ENCODE assay signal across 10 cellular contexts in the genomic region with DNA sequence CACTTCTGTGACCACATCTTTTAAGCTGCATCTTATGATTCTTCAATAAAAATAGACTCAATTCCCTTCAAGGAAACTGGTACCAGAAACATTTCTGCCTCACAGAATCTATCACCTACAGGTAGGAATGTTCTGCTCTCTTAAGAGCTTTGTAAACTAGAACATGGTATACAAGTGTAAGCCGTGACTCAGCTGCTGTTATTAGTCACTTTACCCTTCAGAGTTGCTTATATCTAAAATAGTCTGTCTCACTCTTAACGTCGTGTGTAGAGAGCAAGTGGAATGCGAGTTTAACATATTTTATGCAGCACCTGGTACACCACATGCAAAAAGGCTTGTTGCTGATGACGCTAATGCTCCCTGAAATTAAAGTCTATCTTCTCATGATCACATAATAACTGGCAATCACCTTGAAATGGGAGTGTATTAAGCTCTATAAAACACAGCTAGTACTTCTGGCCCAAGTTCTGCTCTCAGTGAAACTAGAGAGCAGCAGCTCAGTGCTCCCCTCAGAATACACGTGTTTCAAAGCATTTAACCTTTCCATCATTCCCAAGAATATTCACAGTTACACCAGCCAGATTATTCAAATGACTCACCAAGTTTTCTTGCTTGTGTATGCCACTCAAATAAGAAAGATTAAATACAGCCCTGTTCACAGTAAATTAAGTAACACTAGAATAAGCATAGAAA.
DNase-seq lines count a peak whose midpoint lies in the region; ATAC-seq and TF ChIP-seq lines count a peak whose summit lies in the region.
"Had no signal": no experiment of that assay in that cellular context is flagged by ENCODE, and none has a peak within 500 bp of the region (broad histone marks: within the 10 kb centered on the region; RNA-seq: fewer than 3 reads in every experiment).

No MANE protein-coding gene starts in this region.

- H3K27ac Mint-ChIP-seq in activated T-helper 17 cell treated with anti-CD3 and anti-CD28 coated beads, Interleukin-2, amount 50 U/mL, for 72 hours, result peak overlapping the region; percentile 34
- no peak overlapping the region for H3K27ac Mint-ChIP-seq in activated T-helper 1 cell treated with anti-CD3 and anti-CD28 coated beads, Interleukin-12 subunit alpha, Interleukin-12 subunit beta, Interleukin-2, Interleukin-4 antibody, amounts not matched to agents 30 ng/mL and 10 ng/mL and 1 ng/mL, durations not matched to agents 14 hours and 24 hours and 36 hours
- H3K27ac Mint-ChIP-seq in CD4-positive, alpha-beta memory T cell, result no peak overlapping the region
- H3K27ac Mint-ChIP-seq: naive thymus-derived CD4-positive, alpha-beta T cell had no signal

- peaks cover 16% of the 10 kb centered on the region for H3K4me1 Mint-ChIP-seq in activated T-helper 17 cell treated with anti-CD3 and anti-CD28 coated beads, Interleukin-2, amount 50 U/mL, for 72 hours
- no peaks in the 10 kb centered on the region for H3K4me1 Mint-ChIP-seq in activated T-helper 1 cell treated with anti-CD3 and anti-CD28 coated beads, Interleukin-12 subunit alpha, Interleukin-12 subunit beta, Interleukin-2, Interleukin-4 antibody, amounts not matched to agents 30 ng/mL and 10 ng/mL and 1 ng/mL, durations not matched to agents 14 hours and 24 hours and 36 hours (ENCODE audit: low read depth)
- H3K4me1 Mint-ChIP-seq in CD4-positive, alpha-beta memory T cell, result no peaks in the 10 kb centered on the region

- DNase-seq in AG04450 (ENCODE audit: low read depth, low spot score) (peak; percentile 91), H4 (ENCODE audit: low spot score) (peak; percentile 65), kidney epithelial cell (ENCODE audit: low read depth) (peak; percentile 77)
- DNase-seq in central memory CD4-positive, alpha-beta T cell, result no peak
- no peak for DNase-seq in activated T-helper 1 cell treated with anti-CD3 and anti-CD28 coated beads, Interleukin-12 subunit alpha, Interleukin-12 subunit beta, Interleukin-2, Interleukin-4 antibody, amounts not matched to agents 30 ng/mL and 10 ng/mL and 1 ng/mL, durations not matched to agents 14 hours and 24 hours and 36 hours (ENCODE audit: low spot score)
- no peak for DNase-seq in CD4-positive, alpha-beta memory T cell
- DNase-seq: DND-41; naive thymus-derived CD4-positive, alpha-beta T cell had no signal

- H3K36me3 ChIP-seq in kidney epithelial cell (ENCODE audit: control insufficient read depth, insufficient read depth, low read length), result no peaks in the 10 kb centered on the region
- no peaks in the 10 kb centered on the region for H3K36me3 ChIP-seq in CD4-positive, alpha-beta memory T cell (ENCODE audit: insufficient read depth, low read length)

- POLR2A ChIA-PET in AG04450 (lab: Yijun Ruan, JAX), result interaction anchor here (0.6 to 1.3 kb wide), 2 partner anchors 17 to 394 kb away, joined by 4 read pairs; no protein-coding TSS in a partner anchor
- POLR2A ChIA-PET in CD4-positive, alpha-beta memory T cell (lab: Charles Lee; ENCODE audit: partially characterized antibody), result no interaction called here

- H3K27me3 ChIP-seq in AG04450 (ENCODE audit: control insufficient read depth, insufficient read depth, low read length) (no peaks in the 10 kb centered on the region), kidney epithelial cell (ENCODE audit: control insufficient read depth, insufficient read depth, low read length) (no peaks in the 10 kb centered on the region)
- H3K27me3 ChIP-seq in CD4-positive, alpha-beta memory T cell (ENCODE audit: insufficient read depth, low read length), result no peaks in the 10 kb centered on the region

- H3K9me3 Mint-ChIP-seq in activated T-helper 17 cell treated with anti-CD3 and anti-CD28 coated beads, Interleukin-2, amount 50 U/mL, for 72 hours, result peaks cover 3% of the 10 kb centered on the region
- peaks cover 9% of the 10 kb centered on the region for H3K9me3 Mint-ChIP-seq in activated T-helper 1 cell treated with anti-CD3 and anti-CD28 coated beads, Interleukin-12 subunit alpha, Interleukin-12 subunit beta, Interleukin-2, Interleukin-4 antibody, amounts not matched to agents 30 ng/mL and 10 ng/mL and 1 ng/mL, durations not matched to agents 14 hours and 24 hours and 36 hours
- peaks cover 0 to 16% (median 5%) of the 10 kb centered on the region in 8 donors for H3K9me3 Mint-ChIP-seq in CD4-positive, alpha-beta memory T cell

- ATAC-seq in activated T-helper 17 cell treated with anti-CD3 and anti-CD28 coated beads, Interleukin-2, amount 50 U/mL, for 72 hours (replicated peaks), result peak; percentile 94
- no peak for ATAC-seq in HG03175 (IDR thresholded peaks at IDR 0.05; ENCODE audit: unreplicated experiment)
- ATAC-seq: naive thymus-derived CD4-positive, alpha-beta T cell had no signal

- H3K27ac ChIP-seq in AG04450 (ENCODE audit: low read depth, low read length), result peak overlapping the region; percentile 62
- no peak overlapping the region for H3K27ac ChIP-seq in CD4-positive, alpha-beta memory T cell (ENCODE audit: low read depth, low read length)

- TF ChIP-seq CTCF in AG04450 (IDR thresholded peaks at IDR 0.05; ENCODE audit: low read depth, low read length) (peak; percentile 71), kidney epithelial cell (IDR thresholded peaks at IDR 0.05; ENCODE audit: insufficient read depth, low read length, poor library complexity, severe bottlenecking) (peak; percentile 44)

- H3K4me1 ChIP-seq in CD4-positive, alpha-beta memory T cell (ENCODE audit: insufficient read depth, low read length), result no peaks in the 10 kb centered on the region

- peaks cover 3% of the 10 kb centered on the region for H3K36me3 Mint-ChIP-seq in activated T-helper 17 cell treated with anti-CD3 and anti-CD28 coated beads, Interleukin-2, amount 50 U/mL, for 72 hours (ENCODE audit: low read depth)
- no peaks in the 10 kb centered on the region for H3K36me3 Mint-ChIP-seq in activated T-helper 1 cell treated with anti-CD3 and anti-CD28 coated beads, Interleukin-12 subunit alpha, Interleukin-12 subunit beta, Interleukin-2, Interleukin-4 antibody, amounts not matched to agents 30 ng/mL and 10 ng/mL and 1 ng/mL, durations not matched to agents 14 hours and 24 hours and 36 hours (ENCODE audit: low read depth)
- H3K36me3 Mint-ChIP-seq in CD4-positive, alpha-beta memory T cell, result peaks cover 3 to 8% of the 10 kb centered on the region in 2 donors

- peaks cover 7% of the 10 kb centered on the region for H3K9me3 ChIP-seq in AG04450 (ENCODE audit: control insufficient read depth, insufficient read depth, low read length)
- H3K9me3 ChIP-seq in CD4-positive, alpha-beta memory T cell (ENCODE audit: control insufficient read depth in 1 of 2, low read length in 2 of 2), result no peaks in the 10 kb centered on the region

- intact Hi-C loops in activated T-helper 1 cell treated with anti-CD3 and anti-CD28 coated beads, Interleukin-12 subunit alpha, Interleukin-12 subunit beta, Interleukin-2, Interleukin-4 antibody, amounts not matched to agents 30 ng/mL and 10 ng/mL and 1 ng/mL, durations not matched to agents 14 hours and 24 hours and 36 hours (cut with micrococcal nuclease), result no loop called here
- intact Hi-C loops in CD4-positive, alpha-beta memory T cell (cut with micrococcal nuclease), result no loop called here

- CTCF ChIA-PET in AG04450 (lab: Charles Lee), result interaction anchor here (0.6 to 2.6 kb wide), 7 partner anchors 12 to 1545 kb away, joined by 3 to 15 read pairs (median 3); no protein-coding TSS in a partner anchor
- CTCF ChIA-PET in CD4-positive, alpha-beta memory T cell (lab: Charles Lee; ENCODE audit: partially characterized antibody), result no interaction called here

- no peaks in the 10 kb centered on the region for H3K27me3 Mint-ChIP-seq in activated T-helper 17 cell treated with anti-CD3 and anti-CD28 coated beads, Interleukin-2, amount 50 U/mL, for 72 hours
- H3K27me3 Mint-ChIP-seq in activated T-helper 1 cell treated with anti-CD3 and anti-CD28 coated beads, Interleukin-12 subunit alpha, Interleukin-12 subunit beta, Interleukin-2, Interleukin-4 antibody, amounts not matched to agents 30 ng/mL and 10 ng/mL and 1 ng/mL, durations not matched to agents 14 hours and 24 hours and 36 hours (ENCODE audit: insufficient read depth), result no peaks in the 10 kb centered on the region
- H3K27me3 Mint-ChIP-seq in CD4-positive, alpha-beta memory T cell, result no peaks in the 10 kb centered on the region

- H3K4me3 Mint-ChIP-seq in activated T-helper 17 cell treated with anti-CD3 and anti-CD28 coated beads, Interleukin-2, amount 50 U/mL, for 72 hours, result peak overlapping the region; percentile 16
- no peak overlapping the region for H3K4me3 Mint-ChIP-seq in activated T-helper 1 cell treated with anti-CD3 and anti-CD28 coated beads, Interleukin-12 subunit alpha, Interleukin-12 subunit beta, Interleukin-2, Interleukin-4 antibody, amounts not matched to agents 30 ng/mL and 10 ng/mL and 1 ng/mL, durations not matched to agents 14 hours and 24 hours and 36 hours
- no peak overlapping the region for H3K4me3 Mint-ChIP-seq in CD4-positive, alpha-beta memory T cell
- H3K4me3 Mint-ChIP-seq: naive thymus-derived CD4-positive, alpha-beta T cell had no signal

- H3K4me3 ChIP-seq in AG04450 (ENCODE audit: low read depth, low read length) (no peak overlapping the region; the same call in 1 of the 2 replicates), kidney epithelial cell (ENCODE audit: low read depth, low read length) (no peak overlapping the region)
- H3K4me3 ChIP-seq in CD4-positive, alpha-beta memory T cell (ENCODE audit: low read length in 2 of 2), result no peak overlapping the region

Comparison
In these comparisons a context has a peak if more than half of its experiments do, and no peak if none do; other contexts are left out.
1. DNase-seq: peak in AG04450 (single experiment), H4 (single experiment) and kidney epithelial cell (single experiment); none in central memory CD4-positive, alpha-beta T cell (single experiment), activated T-helper 1 cell treated with anti-CD3 and anti-CD28 coated beads, Interleukin-12 subunit alpha, Interleukin-12 subunit beta, Interleukin-2, Interleukin-4 antibody, amounts not matched to agents 30 ng/mL and 10 ng/mL and 1 ng/mL, durations not matched to agents 14 hours and 24 hours and 36 hours (single experiment) and CD4-positive, alpha-beta memory T cell (0 of 5).